ENCODE assay signal across 23 cellular contexts in the genomic region with DNA sequence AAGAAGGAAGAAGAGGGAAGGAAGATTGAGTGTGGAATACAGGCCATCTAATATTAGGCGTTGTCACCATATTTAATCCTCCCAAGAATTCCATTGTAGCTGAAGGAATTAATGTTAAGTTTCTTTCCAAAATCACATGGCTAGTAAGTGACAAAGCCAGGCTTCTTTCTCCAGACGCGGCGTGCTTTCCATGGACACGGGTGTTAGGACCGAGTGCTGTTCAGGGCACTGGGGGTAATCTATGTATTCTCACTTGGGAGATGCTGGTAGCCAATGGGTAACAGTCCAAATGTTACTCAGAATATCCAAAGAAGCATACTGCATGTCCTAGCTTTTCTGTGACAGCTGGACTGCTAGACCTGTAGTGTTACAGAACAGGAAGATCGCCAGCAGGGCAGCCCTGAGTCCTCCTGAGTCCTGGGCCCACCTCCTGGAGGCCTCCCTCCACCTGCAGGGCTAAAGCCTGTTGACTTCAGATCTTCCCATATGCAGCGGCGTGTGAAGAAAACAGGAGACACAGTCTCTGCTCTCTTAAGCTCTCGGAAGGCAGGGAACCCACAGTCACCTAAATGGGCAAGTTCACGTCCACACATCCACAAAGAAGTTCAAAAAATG. TPM values are rescaled to one million over a fixed set of nuclear protein-coding genes. Genes with fewer than 3 reads are reported as not detected.
"Had no signal": no experiment of that assay in that cellular context is flagged by ENCODE, and none has a peak within 500 bp of the region (broad histone marks: within the 10 kb centered on the region; RNA-seq: fewer than 3 reads in every experiment).

No MANE protein-coding gene starts in this region.

- ATAC-seq: activated T-helper 17 cell treated with anti-CD3 and anti-CD28 coated beads, Interleukin-2, amount 50 U/mL, for 72 hours; gastrocnemius medialis; heart right ventricle; left lung; naive thymus-derived CD8-positive, alpha-beta T cell had no signal

- H3K36me3 Mint-ChIP-seq: naive thymus-derived CD8-positive, alpha-beta T cell had no signal

- H3K27ac ChIP-seq: gastrocnemius medialis, heart right ventricle, left lung, testis had no signal

- DNase-seq: activated CD4-positive, alpha-beta T cell treated with anti-CD3 and anti-CD28 coated beads for 1 hour; activated CD4-positive, alpha-beta T cell treated with anti-CD3 and anti-CD28 coated beads, Interleukin-2, amount 50 U/mL, for 48 hours; activated naive CD4-positive, alpha-beta T cell treated with Interleukin-2 at 50 U/mL for 16 hours; anterior cingulate cortex; cerebellar nuclear complex; effector memory CD4-positive, alpha-beta T cell; gastrocnemius medialis; heart right ventricle; islet precursor cell; left lung; mammary epithelial cell; nucleus accumbens; stimulated activated CD4-positive, alpha-beta T cell treated with anti-CD3 and anti-CD28 coated beads, Interleukin-15, amount 100 ng/mL, for 24 hours; stimulated activated CD4-positive, alpha-beta T cell treated with anti-CD3 and anti-CD28 coated beads, Interleukin-4, amount 100 ng/mL, for 1 hour; stimulated activated naive CD4-positive, alpha-beta T cell treated with Interleukin-2 at 50 U/mL for 16 hours; testis had no signal

- H3K36me3 ChIP-seq: gastrocnemius medialis, heart right ventricle, left lung had no signal

- H3K9me3 ChIP-seq: gastrocnemius medialis, heart right ventricle, left lung, testis had no signal

- H3K27me3 ChIP-seq: testis had no signal

- H3K27ac Mint-ChIP-seq: dendritic cell treated with granulocyte-macrophage colony-stimulating factor and Interleukin-4, amounts not matched to agents 40 ng/mL and 50 ng/mL, for 4 days had no signal

- H3K4me3 Mint-ChIP-seq: activated T-helper 17 cell treated with anti-CD3 and anti-CD28 coated beads, Interleukin-2, amount 50 U/mL, for 72 hours; dendritic cell treated with granulocyte-macrophage colony-stimulating factor and Interleukin-4, amounts not matched to agents 40 ng/mL and 50 ng/mL, for 4 days had no signal

- H3K9me3 Mint-ChIP-seq: activated T-helper 17 cell treated with anti-CD3 and anti-CD28 coated beads, Interleukin-2, amount 50 U/mL, for 72 hours; dendritic cell treated with granulocyte-macrophage colony-stimulating factor and Interleukin-4, amounts not matched to agents 40 ng/mL and 50 ng/mL, for 4 days; naive thymus-derived CD8-positive, alpha-beta T cell had no signal

- H3K4me3 ChIP-seq: gastrocnemius medialis, heart right ventricle, left lung, testis had no signal

RNA-seq across cellular contexts. Expression of a gene that starts 5.3 kb away (rescaled TPM):
- total RNA-seq: activated T-helper 17 cell treated with anti-CD3 and anti-CD28 coated beads, Interleukin-2, amount 50 U/mL, for 72 hours; mononuclear cell; T-helper 1 cell treated with Interleukin-12 subunit alpha and Interleukin-12 subunit beta and Interleukin-4 antibody, amounts not matched to agents 30 ng/mL and 1 ng/mL, for 36 hours had no signal
- polyA plus RNA-seq: naive thymus-derived CD8-positive, alpha-beta T cell had no signal

RNA-seq across cellular contexts. Expression of a gene that starts 13.9 kb away (rescaled TPM):
- total RNA-seq: activated T-helper 17 cell treated with anti-CD3 and anti-CD28 coated beads, Interleukin-2, amount 50 U/mL, for 72 hours; gastrocnemius medialis; heart right ventricle; left lung; mammary epithelial cell; naive thymus-derived CD8-positive, alpha-beta T cell; skeletal muscle tissue; T-helper 1 cell treated with Interleukin-12 subunit alpha and Interleukin-12 subunit beta and Interleukin-4 antibody, amounts not matched to agents 30 ng/mL and 1 ng/mL, for 36 hours; ureter had no signal
- polyA plus RNA-seq: naive thymus-derived CD8-positive, alpha-beta T cell had no signal

RNA-seq across cellular contexts. Expression of a gene that starts 40.1 kb away (rescaled TPM):
- total RNA-seq: gastrocnemius medialis, skeletal muscle tissue had no signal
